1 cellular context compared by ENCODE assay signal in genomic region chr7:131107343-131108211, GRCh38.
TF ChIP-seq lines count a peak whose summit lies in the region.

No MANE protein-coding gene starts in this region.

TF ChIP-seq in K562, 482 proteins besides CTCF, POLR2A, EP300 and RAD21 (continued from another document and continues in another):
- TF ChIP-seq, protein P1, sequence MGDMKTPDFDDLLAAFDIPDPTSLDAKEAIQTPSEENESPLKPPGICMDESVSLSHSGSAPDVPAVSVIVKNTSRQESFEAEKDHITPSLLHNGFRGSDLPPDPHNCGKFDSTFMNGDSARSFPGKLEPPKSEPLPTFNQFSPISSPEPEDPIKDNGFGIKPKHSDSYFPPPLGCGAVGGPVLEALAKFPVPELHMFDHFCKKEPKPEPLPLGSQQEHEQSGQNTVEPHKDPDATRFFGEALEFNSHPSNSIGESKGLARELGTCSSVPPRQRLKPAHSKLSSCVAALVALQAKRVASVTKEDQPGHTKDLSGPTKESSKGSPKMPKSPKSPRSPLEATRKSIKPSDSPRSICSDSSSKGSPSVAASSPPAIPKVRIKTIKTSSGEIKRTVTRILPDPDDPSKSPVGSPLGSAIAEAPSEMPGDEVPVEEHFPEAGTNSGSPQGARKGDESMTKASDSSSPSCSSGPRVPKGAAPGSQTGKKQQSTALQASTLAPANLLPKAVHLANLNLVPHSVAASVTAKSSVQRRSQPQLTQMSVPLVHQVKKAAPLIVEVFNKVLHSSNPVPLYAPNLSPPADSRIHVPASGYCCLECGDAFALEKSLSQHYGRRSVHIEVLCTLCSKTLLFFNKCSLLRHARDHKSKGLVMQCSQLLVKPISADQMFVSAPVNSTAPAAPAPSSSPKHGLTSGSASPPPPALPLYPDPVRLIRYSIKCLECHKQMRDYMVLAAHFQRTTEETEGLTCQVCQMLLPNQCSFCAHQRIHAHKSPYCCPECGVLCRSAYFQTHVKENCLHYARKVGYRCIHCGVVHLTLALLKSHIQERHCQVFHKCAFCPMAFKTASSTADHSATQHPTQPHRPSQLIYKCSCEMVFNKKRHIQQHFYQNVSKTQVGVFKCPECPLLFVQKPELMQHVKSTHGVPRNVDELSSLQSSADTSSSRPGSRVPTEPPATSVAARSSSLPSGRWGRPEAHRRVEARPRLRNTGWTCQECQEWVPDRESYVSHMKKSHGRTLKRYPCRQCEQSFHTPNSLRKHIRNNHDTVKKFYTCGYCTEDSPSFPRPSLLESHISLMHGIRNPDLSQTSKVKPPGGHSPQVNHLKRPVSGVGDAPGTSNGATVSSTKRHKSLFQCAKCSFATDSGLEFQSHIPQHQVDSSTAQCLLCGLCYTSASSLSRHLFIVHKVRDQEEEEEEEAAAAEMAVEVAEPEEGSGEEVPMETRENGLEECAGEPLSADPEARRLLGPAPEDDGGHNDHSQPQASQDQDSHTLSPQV (IDR thresholded peaks at IDR 0.05), result peak; percentile 61; the same call in 1 of the 2 replicates
- TF ChIP-seq, protein P2, sequence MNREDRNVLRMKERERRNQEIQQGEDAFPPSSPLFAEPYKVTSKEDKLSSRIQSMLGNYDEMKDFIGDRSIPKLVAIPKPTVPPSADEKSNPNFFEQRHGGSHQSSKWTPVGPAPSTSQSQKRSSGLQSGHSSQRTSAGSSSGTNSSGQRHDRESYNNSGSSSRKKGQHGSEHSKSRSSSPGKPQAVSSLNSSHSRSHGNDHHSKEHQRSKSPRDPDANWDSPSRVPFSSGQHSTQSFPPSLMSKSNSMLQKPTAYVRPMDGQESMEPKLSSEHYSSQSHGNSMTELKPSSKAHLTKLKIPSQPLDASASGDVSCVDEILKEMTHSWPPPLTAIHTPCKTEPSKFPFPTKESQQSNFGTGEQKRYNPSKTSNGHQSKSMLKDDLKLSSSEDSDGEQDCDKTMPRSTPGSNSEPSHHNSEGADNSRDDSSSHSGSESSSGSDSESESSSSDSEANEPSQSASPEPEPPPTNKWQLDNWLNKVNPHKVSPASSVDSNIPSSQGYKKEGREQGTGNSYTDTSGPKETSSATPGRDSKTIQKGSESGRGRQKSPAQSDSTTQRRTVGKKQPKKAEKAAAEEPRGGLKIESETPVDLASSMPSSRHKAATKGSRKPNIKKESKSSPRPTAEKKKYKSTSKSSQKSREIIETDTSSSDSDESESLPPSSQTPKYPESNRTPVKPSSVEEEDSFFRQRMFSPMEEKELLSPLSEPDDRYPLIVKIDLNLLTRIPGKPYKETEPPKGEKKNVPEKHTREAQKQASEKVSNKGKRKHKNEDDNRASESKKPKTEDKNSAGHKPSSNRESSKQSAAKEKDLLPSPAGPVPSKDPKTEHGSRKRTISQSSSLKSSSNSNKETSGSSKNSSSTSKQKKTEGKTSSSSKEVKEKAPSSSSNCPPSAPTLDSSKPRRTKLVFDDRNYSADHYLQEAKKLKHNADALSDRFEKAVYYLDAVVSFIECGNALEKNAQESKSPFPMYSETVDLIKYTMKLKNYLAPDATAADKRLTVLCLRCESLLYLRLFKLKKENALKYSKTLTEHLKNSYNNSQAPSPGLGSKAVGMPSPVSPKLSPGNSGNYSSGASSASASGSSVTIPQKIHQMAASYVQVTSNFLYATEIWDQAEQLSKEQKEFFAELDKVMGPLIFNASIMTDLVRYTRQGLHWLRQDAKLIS (CRISPR knock-in tag; IDR thresholded peaks at IDR 0.05), result no peak
- TF ChIP-seq CTCFL (IDR thresholded peaks at IDR 0.05; ENCODE audit: borderline replicate concordance, insufficient read depth, low read depth, low read length, poor library complexity, severe bottlenecking), result peak; percentile 19
- no peak for TF ChIP-seq ZBTB17 (CRISPR knock-in tag; IDR thresholded peaks at IDR 0.05)
- TF ChIP-seq RAD51 (IDR thresholded peaks at IDR 0.05; ENCODE audit: borderline replicate concordance, low read depth), result peak; percentile 97
- no peak for TF ChIP-seq ELK1 (CRISPR knock-in tag; IDR thresholded peaks at IDR 0.05)
- TF ChIP-seq, protein P3, sequence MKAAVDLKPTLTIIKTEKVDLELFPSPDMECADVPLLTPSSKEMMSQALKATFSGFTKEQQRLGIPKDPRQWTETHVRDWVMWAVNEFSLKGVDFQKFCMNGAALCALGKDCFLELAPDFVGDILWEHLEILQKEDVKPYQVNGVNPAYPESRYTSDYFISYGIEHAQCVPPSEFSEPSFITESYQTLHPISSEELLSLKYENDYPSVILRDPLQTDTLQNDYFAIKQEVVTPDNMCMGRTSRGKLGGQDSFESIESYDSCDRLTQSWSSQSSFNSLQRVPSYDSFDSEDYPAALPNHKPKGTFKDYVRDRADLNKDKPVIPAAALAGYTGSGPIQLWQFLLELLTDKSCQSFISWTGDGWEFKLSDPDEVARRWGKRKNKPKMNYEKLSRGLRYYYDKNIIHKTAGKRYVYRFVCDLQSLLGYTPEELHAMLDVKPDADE (conservative IDR thresholded peaks at IDR 0.05; ENCODE audit: control insufficient read depth, low read depth, low read length), result peak; percentile 29; the same call in 1 of the 2 replicates
- TF ChIP-seq GATAD2A (IDR thresholded peaks at IDR 0.05), result peak; percentile 30; the same call in 1 of the 2 replicates
- TF ChIP-seq CCNT2 (IDR thresholded peaks at IDR 0.05; ENCODE audit: borderline replicate concordance, extremely low read depth, insufficient read length, low read depth, low read length), result peak; percentile 45
- TF ChIP-seq NFIX (CRISPR knock-in tag; IDR thresholded peaks at IDR 0.05; ENCODE audit: low read depth), result no peak
- TF ChIP-seq ZNF668 (CRISPR knock-in tag; IDR thresholded peaks at IDR 0.05), result no peak
- no peak for TF ChIP-seq TCFL5 (CRISPR knock-in tag; conservative IDR thresholded peaks at IDR 0.05)
- TF ChIP-seq ARID3A (IDR thresholded peaks at IDR 0.05; ENCODE audit: borderline replicate concordance, low read depth, low read length), result no peak
- TF ChIP-seq TEAD2 (tag; IDR thresholded peaks at IDR 0.05), result no peak
- no peak for TF ChIP-seq MED1 (CRISPR knock-in tag; IDR thresholded peaks at IDR 0.05; ENCODE audit: borderline replicate concordance)
- peak; percentile 45 for TF ChIP-seq FIP1L1 (IDR thresholded peaks at IDR 0.05; ENCODE audit: low read depth, low read length, poor library complexity, severe bottlenecking)
- TF ChIP-seq SRF (CRISPR knock-in tag; IDR thresholded peaks at IDR 0.05), result peak in 1 of 2 experiments; percentile 50; a peak in 1 of 4 replicates
- no peak for TF ChIP-seq MAFF (IDR thresholded peaks at IDR 0.05; ENCODE audit: low read length)
- TF ChIP-seq HCFC1 (IDR thresholded peaks at IDR 0.05; ENCODE audit: low read depth, low read length), result no peak
- no peak; the same call in 1 of the 2 replicates for TF ChIP-seq THAP12 (CRISPR knock-in tag; IDR thresholded peaks at IDR 0.05)
- TF ChIP-seq MAFK (IDR thresholded peaks at IDR 0.05; ENCODE audit: low read length), result no peak
- peak; percentile 93 for TF ChIP-seq TOE1 (IDR thresholded peaks at IDR 0.05; ENCODE audit: borderline replicate concordance)
- TF ChIP-seq TOE1 (CRISPR knock-in tag; IDR thresholded peaks at IDR 0.05; ENCODE audit: borderline replicate concordance, low read depth), result no peak
- TF ChIP-seq ARID2 (IDR thresholded peaks at IDR 0.05), result no peak
- TF ChIP-seq SRSF1 (IDR thresholded peaks at IDR 0.05; ENCODE audit: low read depth, low read length), result no peak
- peak; percentile 7; the same call in 1 of the 2 replicates for TF ChIP-seq DPF2 (IDR thresholded peaks at IDR 0.05)
- no peak for TF ChIP-seq XRCC4 (IDR thresholded peaks at IDR 0.05; ENCODE audit: extremely low read depth, insufficient read depth, insufficient read length)
- TF ChIP-seq KAT8 (IDR thresholded peaks at IDR 0.05; ENCODE audit: low read depth), result no peak
- TF ChIP-seq SNIP1 (IDR thresholded peaks at IDR 0.05; ENCODE audit: low read depth), result no peak
- TF ChIP-seq UBTF (IDR thresholded peaks at IDR 0.05; ENCODE audit: borderline replicate concordance in 1 of 2, low read depth in 2 of 2, low read length in 2 of 2), result peak; percentile 38 to 68; a peak in 2 of 4 replicates
- 0 out of 2 replicates have a peak, but pooled peaks have one; percentile 31 for TF ChIP-seq ZBTB9 (CRISPR knock-in tag; IDR thresholded peaks at IDR 0.05)
- TF ChIP-seq SMARCE1 (IDR thresholded peaks at IDR 0.05), result peak; percentile 40; the same call in 1 of the 2 replicates
